In genomic region chr21:32392880-32393676, GRCh38 we compare ENCODE assay signal across 8 cellular contexts. TPM values are rescaled to one million over a fixed set of nuclear protein-coding genes. Genes with fewer than 3 reads are reported as not detected.
A peak's percentile ranks its signal among the peaks of the same experiment; 100 is the strongest.
DNase-seq lines count a peak whose midpoint lies in the region; ATAC-seq lines count a peak whose summit lies in the region.

TSS of gene URB1 (minus strand) at chr21:32393012. CDS start at chr21:32392910, 102 bp downstream.

- H3K27me3 ChIP-seq in CD8-positive, alpha-beta memory T cell (ENCODE audit: insufficient read depth, low read length, poor library complexity, severe bottlenecking), result no peaks in the 10 kb centered on the region
- H3K27me3 ChIP-seq in mesenchymal stem cell (ENCODE audit: control insufficient read depth in 1 of 2, insufficient read depth in 1 of 2, low read length in 2 of 2), result no peaks in the 10 kb centered on the region

- H2BK120ac ChIP-seq in mesenchymal stem cell (ENCODE audit: low read depth, low read length), result peak within 1 kb of the TSS; percentile 24

- peaks cover 11% of the 10 kb centered on the region for H3K79me1 ChIP-seq in mesenchymal stem cell (replicated peaks; ENCODE audit: low read length, poor library complexity, severe bottlenecking)

- peak within 1 kb of the TSS in 1 of 2 experiments; percentile 32 for H3K23ac ChIP-seq in mesenchymal stem cell (ENCODE audit: low read length in 2 of 2)

- H3K18ac ChIP-seq in mesenchymal stem cell (ENCODE audit: low read depth in 1 of 2, low read length in 2 of 2), result peak within 1 kb of the TSS; percentile 73 to 84

- no peaks in the 10 kb centered on the region for H3K9me3 Mint-ChIP-seq in CD8-positive, alpha-beta memory T cell
- H3K9me3 Mint-ChIP-seq in effector memory CD8-positive, alpha-beta T cell, result no peaks in the 10 kb centered on the region

- H2AK5ac ChIP-seq in mesenchymal stem cell (ENCODE audit: low read length, severe bottlenecking), result no peak within 1 kb of the TSS

- H3K4me1 ChIP-seq in CD8-positive, alpha-beta memory T cell (ENCODE audit: insufficient read depth, low read length), result peaks cover 26% of the 10 kb centered on the region
- H3K4me1 ChIP-seq in mesenchymal stem cell (ENCODE audit: control insufficient read depth, insufficient read depth, low read depth, low read length), result peaks cover 17% of the 10 kb centered on the region

- H4K8ac ChIP-seq in mesenchymal stem cell (ENCODE audit: low read length), result peak within 1 kb of the TSS; percentile 99

- H3K36me3 ChIP-seq in CD8-positive, alpha-beta memory T cell (ENCODE audit: insufficient read depth, low read length), result no peaks in the 10 kb centered on the region
- peaks cover 6 to 7% of the 10 kb centered on the region in 2 experiments for H3K36me3 ChIP-seq in mesenchymal stem cell (ENCODE audit: control insufficient read depth in 1 of 2, insufficient read depth in 2 of 2, low read depth in 1 of 2, low read length in 2 of 2)

- peak within 1 kb of the TSS; percentile 98 for H2AFZ ChIP-seq in mesenchymal stem cell (ENCODE audit: low read depth, low read length)

- peak within 1 kb of the TSS; percentile 73 for H2BK15ac ChIP-seq in mesenchymal stem cell (ENCODE audit: low read depth, poor library complexity, severe bottlenecking)

- 53% methylated on average over 52 of the region's 59 CpGs for WGBS in mesenchymal stem cell

- peak within 1 kb of the TSS in 1 of 2 experiments; percentile 58 for H3K14ac ChIP-seq in mesenchymal stem cell (ENCODE audit: low read length in 2 of 2)

- POLR2A ChIA-PET in CD8-positive, alpha-beta memory T cell (lab: Charles Lee), result interaction anchor here (1.1 to 2.1 kb wide), 4 partner anchors 19 to 219 kb away, joined by 3 to 11 read pairs (median 4); partner anchors contain the start of genes CFAP298 and EVA1C

- peak within 1 kb of the TSS in 1 of 2 experiments; percentile 83 for H2BK12ac ChIP-seq in mesenchymal stem cell (ENCODE audit: low read length in 2 of 2)

- H3K36me3 Mint-ChIP-seq in CD8-positive, alpha-beta memory T cell, result peaks cover 0 to 19% (median 3%) of the 10 kb centered on the region in 3 donors
- peaks cover 7% of the 10 kb centered on the region for H3K36me3 Mint-ChIP-seq in effector memory CD8-positive, alpha-beta T cell (ENCODE audit: insufficient read depth)

- H3K4ac ChIP-seq in mesenchymal stem cell (ENCODE audit: low read depth in 1 of 2, low read length in 2 of 2), result peak within 1 kb of the TSS; percentile 73 to 78

- peaks cover 37 to 53% (median 48%) of the 10 kb centered on the region in 3 donors for H3K4me1 Mint-ChIP-seq in CD8-positive, alpha-beta memory T cell
- peaks cover 26 to 31% of the 10 kb centered on the region in 2 donors for H3K4me1 Mint-ChIP-seq in effector memory CD8-positive, alpha-beta T cell (ENCODE audit: low read depth in 2 of 2)

- no peaks in the 10 kb centered on the region for H3K9me3 ChIP-seq in CD8-positive, alpha-beta memory T cell (ENCODE audit: low read length)
- H3K9me3 ChIP-seq in mesenchymal stem cell (ENCODE audit: control insufficient read depth, low read length), result no peaks in the 10 kb centered on the region

- H3K4me3 Mint-ChIP-seq in CD8-positive, alpha-beta memory T cell, result peak within 1 kb of the TSS; percentile 86 to 93 (median 87)
- H3K4me3 Mint-ChIP-seq in effector memory CD8-positive, alpha-beta T cell, result peak within 1 kb of the TSS; percentile 84 to 87

- peak; percentile 92 to 96 (median 93) for DNase-seq in CD8-positive, alpha-beta memory T cell
- peak; percentile 67 for DNase-seq in HPDE6-E6E7 (ENCODE audit: extremely low spot score)
- peak; percentile 87 for DNase-seq in NK-92 treated with Interleukin-12 subunit alpha and Interleukin-12 subunit beta, amount 100 ng/mL, for 24 hours (lab: John Stamatoyannopoulos, UW)
- peak; percentile 87 to 91 for DNase-seq in activated CD8-positive, alpha-beta memory T cell treated with anti-CD3 and anti-CD28 coated beads for 4 hours (ENCODE audit: low read depth in 2 of 2)
- DNase-seq in effector memory CD8-positive, alpha-beta T cell, result peak; percentile 95 to 96 (median 96)
- peak; percentile 66 for DNase-seq in mesenchymal stem cell
- peak; percentile 89 for DNase-seq in stimulated activated CD8-positive, alpha-beta memory T cell treated with anti-CD3 and anti-CD28 coated beads, Interleukin-12 subunit alpha, Interleukin-12 subunit beta, amount 100 ng/mL, for 4 hours (ENCODE audit: low read depth)

- H3K4me3 ChIP-seq in CD8-positive, alpha-beta memory T cell (ENCODE audit: low read length), result peak within 1 kb of the TSS; percentile 86
- H3K4me3 ChIP-seq in mesenchymal stem cell (ENCODE audit: insufficient read depth in 1 of 2, low read depth in 1 of 2, low read length in 2 of 2), result peak within 1 kb of the TSS; percentile 96

- H3K9ac ChIP-seq in mesenchymal stem cell (ENCODE audit: low read length), result peak within 1 kb of the TSS; percentile 85

- H3K4me2 ChIP-seq in mesenchymal stem cell (ENCODE audit: low read length, poor library complexity, severe bottlenecking), result peak within 1 kb of the TSS; percentile 77

- peak within 1 kb of the TSS; percentile 70 to 94 (median 80) for H3K27ac Mint-ChIP-seq in CD8-positive, alpha-beta memory T cell
- peak within 1 kb of the TSS; percentile 19 to 85 for H3K27ac Mint-ChIP-seq in effector memory CD8-positive, alpha-beta T cell

- peak within 1 kb of the TSS; percentile 83 for H3K27ac ChIP-seq in CD8-positive, alpha-beta memory T cell (ENCODE audit: low read depth, low read length)
- no peak within 1 kb of the TSS for H3K27ac ChIP-seq in mesenchymal stem cell (ENCODE audit: low read length, poor library complexity, severe bottlenecking)

- peak; percentile 97 for ATAC-seq in GM19463 (IDR thresholded peaks at IDR 0.05; ENCODE audit: unreplicated experiment)
- peak; percentile 98 for ATAC-seq in effector memory CD8-positive, alpha-beta T cell (replicated peaks)

- H3K27me3 Mint-ChIP-seq in CD8-positive, alpha-beta memory T cell, result peaks cover 3 to 12% of the 10 kb centered on the region in 2 donors
- peaks cover 4 to 7% of the 10 kb centered on the region in 2 donors for H3K27me3 Mint-ChIP-seq in effector memory CD8-positive, alpha-beta T cell

- CTCF ChIA-PET in CD8-positive, alpha-beta memory T cell (lab: Charles Lee), result interaction anchor here (1.0 to 2.5 kb wide), 5 partner anchors 10 to 207 kb away, joined by 3 to 9 read pairs (median 6); partner anchors contain the start of gene EVA1C

- H2BK5ac ChIP-seq in mesenchymal stem cell (ENCODE audit: low read depth, low read length, poor library complexity, severe bottlenecking), result no peak within 1 kb of the TSS

- H4K91ac ChIP-seq in mesenchymal stem cell (ENCODE audit: low read length), result peak within 1 kb of the TSS; percentile 34

RNA-seq across cellular contexts. Expression of gene URB1, which starts in this region (rescaled TPM):
- total RNA-seq in CD8-positive, alpha-beta memory T cell, result 10 to 100 TPM; 38.9 to 39.8 TPM
- 3.9 TPM for polyA plus RNA-seq in CD8-positive, alpha-beta memory T cell
- polyA plus RNA-seq in mesenchymal stem cell (2013, experiment 1 of 2), result 2.4 TPM
- 2.2 TPM for polyA plus RNA-seq in mesenchymal stem cell (2013, experiment 2 of 2)
